Comparison of ENCODE assay signal across 15 cellular contexts in the genomic region with DNA sequence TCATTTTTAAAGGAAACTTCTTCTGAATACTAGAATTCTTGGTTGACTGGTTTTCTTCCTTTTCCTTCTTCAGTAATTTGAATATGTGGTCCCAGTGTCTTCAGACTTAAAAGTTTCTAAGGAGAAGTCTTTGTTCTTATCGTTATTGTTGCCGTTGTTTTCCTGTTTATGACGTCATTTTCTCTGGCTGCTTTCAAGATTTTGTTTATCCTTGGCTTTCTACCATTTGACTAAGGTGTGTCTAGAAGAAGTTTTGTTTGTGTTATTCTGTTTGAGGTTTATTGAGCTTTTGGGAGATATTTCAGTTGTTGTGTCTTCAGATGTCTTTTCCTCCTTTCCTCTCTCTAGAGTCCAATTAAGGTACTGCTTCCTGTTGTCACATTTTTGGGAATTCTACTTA.
"Had no signal": no experiment of that assay in that cellular context is flagged by ENCODE, and none has a peak within 500 bp of the region (broad histone marks: within the 10 kb centered on the region; RNA-seq: fewer than 3 reads in every experiment).

No MANE protein-coding gene starts in this region.

- H3K4me2 ChIP-seq: hepatocyte, neural progenitor cell had no signal

- H3K27ac ChIP-seq: cardiac muscle cell, hepatocyte, neural progenitor cell, ovary, stomach, thoracic aorta had no signal

- H3K27ac Mint-ChIP-seq: activated T-cell treated with anti-CD3 and anti-CD28 coated beads, Interleukin-2, amount 50 U/mL, for 72 hours; neural progenitor cell had no signal

- H3K4me3 Mint-ChIP-seq: activated CD8-positive, alpha-beta memory T cell treated with anti-CD3 and anti-CD28 coated beads, Interleukin-2, amount 10 ng/mL, durations not matched to agents 7 days and 5 days; neural progenitor cell had no signal

- H3K9ac ChIP-seq: neural progenitor cell had no signal

- H3K27me3 ChIP-seq: cardiac muscle cell, hepatocyte, neural progenitor cell, ovary, stomach had no signal

- FAIRE-seq: colon had no signal

- H3K4me3 ChIP-seq: cardiac muscle cell, hepatocyte, neural progenitor cell, ovary, stomach, thoracic aorta had no signal

- H3K36me3 ChIP-seq: cardiac muscle cell, neural progenitor cell, ovary, stomach, thoracic aorta had no signal

- H2AFZ ChIP-seq: hepatocyte, neural progenitor cell had no signal

- H3K27me3 Mint-ChIP-seq: activated CD8-positive, alpha-beta memory T cell treated with anti-CD3 and anti-CD28 coated beads, Interleukin-2, amount 10 ng/mL, durations not matched to agents 7 days and 5 days; T-helper 17 cell had no signal

- DNase-seq: activated CD4-positive, alpha-beta T cell treated with anti-CD3 and anti-CD28 coated beads, Interleukin-2, amount 50 U/mL, for 4 hours; activated CD4-positive, CD25-positive, alpha-beta regulatory T cell treated with anti-CD3 and anti-CD28 coated beads, Interleukin-2, amount 50 U/mL, for 72 hours; activated CD8-positive, alpha-beta memory T cell treated with anti-CD3 and anti-CD28 coated beads, Interleukin-2, amount 10 ng/mL, durations not matched to agents 7 days and 5 days; activated naive CD4-positive, alpha-beta T cell; activated T-cell treated with anti-CD3 and anti-CD28 coated beads, Interleukin-2, amount 50 U/mL, for 72 hours; effector CD8-positive, alpha-beta T cell; ovary; stimulated activated CD4-positive, alpha-beta T cell treated with anti-CD3 and anti-CD28 coated beads, Interleukin-4, amount 100 ng/mL, for 24 hours; stomach; T-helper 17 cell had no signal
